In the genomic region with DNA sequence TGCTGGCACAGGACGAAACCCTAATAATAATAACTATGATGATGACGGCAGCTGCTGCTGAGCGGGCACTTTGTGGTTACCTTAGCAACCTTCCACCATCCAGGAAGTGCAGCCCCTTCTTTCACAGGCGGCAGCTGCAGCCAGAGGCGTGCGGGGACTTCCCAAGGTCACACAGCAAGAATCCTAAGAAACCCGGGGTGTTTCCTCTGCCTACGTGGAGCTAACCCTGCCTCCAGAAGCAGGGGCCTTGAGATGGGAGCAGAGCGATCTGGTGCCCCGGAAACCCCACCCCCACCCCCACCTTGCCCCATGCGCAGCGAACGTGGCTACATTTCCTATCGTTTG, we compare ENCODE assay signal across 1 cellular context.
A peak's percentile ranks its signal among the peaks of the same experiment; 100 is the strongest.
TF ChIP-seq lines count a peak whose summit lies in the region.

No MANE protein-coding gene starts in this region.

TF ChIP-seq in HepG2, 621 proteins besides CTCF, POLR2A, EP300 and RAD21 (continued from another document):
- TF ChIP-seq, protein P1, sequence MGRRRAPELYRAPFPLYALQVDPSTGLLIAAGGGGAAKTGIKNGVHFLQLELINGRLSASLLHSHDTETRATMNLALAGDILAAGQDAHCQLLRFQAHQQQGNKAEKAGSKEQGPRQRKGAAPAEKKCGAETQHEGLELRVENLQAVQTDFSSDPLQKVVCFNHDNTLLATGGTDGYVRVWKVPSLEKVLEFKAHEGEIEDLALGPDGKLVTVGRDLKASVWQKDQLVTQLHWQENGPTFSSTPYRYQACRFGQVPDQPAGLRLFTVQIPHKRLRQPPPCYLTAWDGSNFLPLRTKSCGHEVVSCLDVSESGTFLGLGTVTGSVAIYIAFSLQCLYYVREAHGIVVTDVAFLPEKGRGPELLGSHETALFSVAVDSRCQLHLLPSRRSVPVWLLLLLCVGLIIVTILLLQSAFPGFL (CRISPR knock-in tag; IDR thresholded peaks at IDR 0.05), result no peak
- TF ChIP-seq HNF4G (IDR thresholded peaks at IDR 0.05; ENCODE audit: borderline replicate concordance, low read depth, low read length), result no peak
- TF ChIP-seq HNF4G (CRISPR knock-in tag; IDR thresholded peaks at IDR 0.05; ENCODE audit: borderline replicate concordance, low read depth), result no peak
- TF ChIP-seq TCF12 (IDR thresholded peaks at IDR 0.05), result no peak
- TF ChIP-seq TCF12 (CRISPR knock-in tag; IDR thresholded peaks at IDR 0.05), result no peak
- TF ChIP-seq KLF6 (CRISPR knock-in tag; IDR thresholded peaks at IDR 0.05), result no peak
- TF ChIP-seq ZBTB7B (CRISPR knock-in tag; IDR thresholded peaks at IDR 0.05), result no peak
- TF ChIP-seq BRD4 (CRISPR knock-in tag; IDR thresholded peaks at IDR 0.05), result no peak
- TF ChIP-seq GABPA (IDR thresholded peaks at IDR 0.05; ENCODE audit: low read depth, low read length), result no peak
- peak; percentile 28; the same call in 1 of the 2 replicates for TF ChIP-seq GABPA (CRISPR knock-in tag; IDR thresholded peaks at IDR 0.05; ENCODE audit: low read depth)
- no peak for TF ChIP-seq AHR (CRISPR knock-in tag; IDR thresholded peaks at IDR 0.05)
- no peak for TF ChIP-seq MEF2D (CRISPR knock-in tag; IDR thresholded peaks at IDR 0.05)
- TF ChIP-seq, protein P2, sequence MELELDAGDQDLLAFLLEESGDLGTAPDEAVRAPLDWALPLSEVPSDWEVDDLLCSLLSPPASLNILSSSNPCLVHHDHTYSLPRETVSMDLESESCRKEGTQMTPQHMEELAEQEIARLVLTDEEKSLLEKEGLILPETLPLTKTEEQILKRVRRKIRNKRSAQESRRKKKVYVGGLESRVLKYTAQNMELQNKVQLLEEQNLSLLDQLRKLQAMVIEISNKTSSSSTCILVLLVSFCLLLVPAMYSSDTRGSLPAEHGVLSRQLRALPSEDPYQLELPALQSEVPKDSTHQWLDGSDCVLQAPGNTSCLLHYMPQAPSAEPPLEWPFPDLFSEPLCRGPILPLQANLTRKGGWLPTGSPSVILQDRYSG (CRISPR knock-in tag; IDR thresholded peaks at IDR 0.05), result no peak
- TF ChIP-seq ZMYM4 (CRISPR knock-in tag; IDR thresholded peaks at IDR 0.05), result no peak
- TF ChIP-seq ZNF768 (CRISPR knock-in tag; IDR thresholded peaks at IDR 0.05), result peak; percentile 71; the same call in 1 of the 2 replicates
- no peak for TF ChIP-seq ZFP36L2 (CRISPR knock-in tag; IDR thresholded peaks at IDR 0.05)
- no peak for TF ChIP-seq ZNF552 (CRISPR knock-in tag; IDR thresholded peaks at IDR 0.05; ENCODE audit: borderline replicate concordance)
- TF ChIP-seq JUND (CRISPR knock-in tag; IDR thresholded peaks at IDR 0.05), result no peak
- no peak for TF ChIP-seq PCBP1 (IDR thresholded peaks at IDR 0.05; ENCODE audit: borderline replicate concordance, low read depth, low read length)
- TF ChIP-seq, protein P3, sequence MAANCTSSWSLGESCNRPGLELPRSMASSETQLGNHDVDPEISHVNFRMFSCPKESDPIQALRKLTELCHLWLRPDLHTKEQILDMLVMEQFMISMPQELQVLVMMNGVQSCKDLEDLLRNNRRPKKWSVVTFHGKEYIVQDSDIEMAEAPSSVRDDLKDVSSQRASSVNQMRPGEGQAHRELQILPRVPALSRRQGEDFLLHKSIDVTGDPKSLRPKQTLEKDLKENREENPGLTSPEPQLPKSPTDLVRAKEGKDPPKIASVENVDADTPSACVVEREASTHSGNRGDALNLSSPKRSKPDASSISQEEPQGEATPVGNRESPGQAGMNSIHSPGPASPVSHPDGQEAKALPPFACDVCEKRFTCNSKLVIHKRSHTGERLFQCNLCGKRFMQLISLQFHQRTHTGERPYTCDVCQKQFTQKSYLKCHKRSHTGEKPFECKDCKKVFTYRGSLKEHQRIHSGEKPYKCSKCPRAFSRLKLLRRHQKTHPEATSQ (CRISPR knock-in tag; IDR thresholded peaks at IDR 0.05; ENCODE audit: borderline replicate concordance), result no peak
- TF ChIP-seq, protein P4, sequence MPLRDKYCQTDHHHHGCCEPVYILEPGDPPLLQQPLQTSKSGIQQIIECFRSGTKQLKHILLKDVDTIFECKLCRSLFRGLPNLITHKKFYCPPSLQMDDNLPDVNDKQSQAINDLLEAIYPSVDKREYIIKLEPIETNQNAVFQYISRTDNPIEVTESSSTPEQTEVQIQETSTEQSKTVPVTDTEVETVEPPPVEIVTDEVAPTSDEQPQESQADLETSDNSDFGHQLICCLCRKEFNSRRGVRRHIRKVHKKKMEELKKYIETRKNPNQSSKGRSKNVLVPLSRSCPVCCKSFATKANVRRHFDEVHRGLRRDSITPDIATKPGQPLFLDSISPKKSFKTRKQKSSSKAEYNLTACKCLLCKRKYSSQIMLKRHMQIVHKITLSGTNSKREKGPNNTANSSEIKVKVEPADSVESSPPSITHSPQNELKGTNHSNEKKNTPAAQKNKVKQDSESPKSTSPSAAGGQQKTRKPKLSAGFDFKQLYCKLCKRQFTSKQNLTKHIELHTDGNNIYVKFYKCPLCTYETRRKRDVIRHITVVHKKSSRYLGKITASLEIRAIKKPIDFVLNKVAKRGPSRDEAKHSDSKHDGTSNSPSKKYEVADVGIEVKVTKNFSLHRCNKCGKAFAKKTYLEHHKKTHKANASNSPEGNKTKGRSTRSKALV (CRISPR knock-in tag; IDR thresholded peaks at IDR 0.05), result no peak
- TF ChIP-seq ZNF20 (CRISPR knock-in tag; IDR thresholded peaks at IDR 0.05), result no peak
- no peak for TF ChIP-seq RBFOX2 (IDR thresholded peaks at IDR 0.05; ENCODE audit: low read depth, low read length)
- TF ChIP-seq GLI4 (CRISPR knock-in tag; IDR thresholded peaks at IDR 0.05; ENCODE audit: borderline replicate concordance), result no peak
- no peak for TF ChIP-seq ZNF501 (CRISPR knock-in tag; IDR thresholded peaks at IDR 0.05)
- no peak for TF ChIP-seq ZNF563 (CRISPR knock-in tag; IDR thresholded peaks at IDR 0.05)
- TF ChIP-seq, protein P5, sequence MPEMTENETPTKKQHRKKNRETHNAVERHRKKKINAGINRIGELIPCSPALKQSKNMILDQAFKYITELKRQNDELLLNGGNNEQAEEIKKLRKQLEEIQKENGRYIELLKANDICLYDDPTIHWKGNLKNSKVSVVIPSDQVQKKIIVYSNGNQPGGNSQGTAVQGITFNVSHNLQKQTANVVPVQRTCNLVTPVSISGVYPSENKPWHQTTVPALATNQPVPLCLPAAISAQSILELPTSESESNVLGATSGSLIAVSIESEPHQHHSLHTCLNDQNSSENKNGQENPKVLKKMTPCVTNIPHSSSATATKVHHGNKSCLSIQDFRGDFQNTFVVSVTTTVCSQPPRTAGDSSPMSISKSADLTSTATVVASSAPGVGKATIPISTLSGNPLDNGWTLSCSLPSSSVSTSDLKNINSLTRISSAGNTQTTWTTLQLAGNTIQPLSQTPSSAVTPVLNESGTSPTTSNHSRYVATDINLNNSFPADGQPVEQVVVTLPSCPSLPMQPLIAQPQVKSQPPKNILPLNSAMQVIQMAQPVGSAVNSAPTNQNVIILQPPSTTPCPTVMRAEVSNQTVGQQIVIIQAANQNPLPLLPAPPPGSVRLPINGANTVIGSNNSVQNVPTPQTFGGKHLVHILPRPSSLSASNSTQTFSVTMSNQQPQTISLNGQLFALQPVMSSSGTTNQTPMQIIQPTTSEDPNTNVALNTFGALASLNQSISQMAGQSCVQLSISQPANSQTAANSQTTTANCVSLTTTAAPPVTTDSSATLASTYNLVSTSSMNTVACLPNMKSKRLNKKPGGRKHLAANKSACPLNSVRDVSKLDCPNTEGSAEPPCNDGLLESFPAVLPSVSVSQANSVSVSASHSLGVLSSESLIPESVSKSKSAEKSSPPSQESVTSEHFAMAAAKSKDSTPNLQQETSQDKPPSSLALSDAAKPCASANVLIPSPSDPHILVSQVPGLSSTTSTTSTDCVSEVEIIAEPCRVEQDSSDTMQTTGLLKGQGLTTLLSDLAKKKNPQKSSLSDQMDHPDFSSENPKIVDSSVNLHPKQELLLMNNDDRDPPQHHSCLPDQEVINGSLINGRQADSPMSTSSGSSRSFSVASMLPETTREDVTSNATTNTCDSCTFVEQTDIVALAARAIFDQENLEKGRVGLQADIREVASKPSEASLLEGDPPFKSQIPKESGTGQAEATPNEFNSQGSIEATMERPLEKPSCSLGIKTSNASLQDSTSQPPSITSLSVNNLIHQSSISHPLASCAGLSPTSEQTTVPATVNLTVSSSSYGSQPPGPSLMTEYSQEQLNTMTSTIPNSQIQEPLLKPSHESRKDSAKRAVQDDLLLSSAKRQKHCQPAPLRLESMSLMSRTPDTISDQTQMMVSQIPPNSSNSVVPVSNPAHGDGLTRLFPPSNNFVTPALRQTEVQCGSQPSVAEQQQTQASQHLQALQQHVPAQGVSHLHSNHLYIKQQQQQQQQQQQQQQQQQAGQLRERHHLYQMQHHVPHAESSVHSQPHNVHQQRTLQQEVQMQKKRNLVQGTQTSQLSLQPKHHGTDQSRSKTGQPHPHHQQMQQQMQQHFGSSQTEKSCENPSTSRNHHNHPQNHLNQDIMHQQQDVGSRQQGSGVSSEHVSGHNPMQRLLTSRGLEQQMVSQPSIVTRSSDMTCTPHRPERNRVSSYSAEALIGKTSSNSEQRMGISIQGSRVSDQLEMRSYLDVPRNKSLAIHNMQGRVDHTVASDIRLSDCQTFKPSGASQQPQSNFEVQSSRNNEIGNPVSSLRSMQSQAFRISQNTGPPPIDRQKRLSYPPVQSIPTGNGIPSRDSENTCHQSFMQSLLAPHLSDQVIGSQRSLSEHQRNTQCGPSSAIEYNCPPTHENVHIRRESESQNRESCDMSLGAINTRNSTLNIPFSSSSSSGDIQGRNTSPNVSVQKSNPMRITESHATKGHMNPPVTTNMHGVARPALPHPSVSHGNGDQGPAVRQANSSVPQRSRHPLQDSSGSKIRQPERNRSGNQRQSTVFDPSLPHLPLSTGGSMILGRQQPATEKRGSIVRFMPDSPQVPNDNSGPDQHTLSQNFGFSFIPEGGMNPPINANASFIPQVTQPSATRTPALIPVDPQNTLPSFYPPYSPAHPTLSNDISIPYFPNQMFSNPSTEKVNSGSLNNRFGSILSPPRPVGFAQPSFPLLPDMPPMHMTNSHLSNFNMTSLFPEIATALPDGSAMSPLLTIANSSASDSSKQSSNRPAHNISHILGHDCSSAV (CRISPR knock-in tag; IDR thresholded peaks at IDR 0.05; ENCODE audit: borderline replicate concordance), result no peak
- TF ChIP-seq PLRG1 (conservative IDR thresholded peaks at IDR 0.05), result no peak
- no peak for TF ChIP-seq MTF2 (CRISPR knock-in tag; IDR thresholded peaks at IDR 0.05; ENCODE audit: borderline replicate concordance)
- TF ChIP-seq, protein P6, sequence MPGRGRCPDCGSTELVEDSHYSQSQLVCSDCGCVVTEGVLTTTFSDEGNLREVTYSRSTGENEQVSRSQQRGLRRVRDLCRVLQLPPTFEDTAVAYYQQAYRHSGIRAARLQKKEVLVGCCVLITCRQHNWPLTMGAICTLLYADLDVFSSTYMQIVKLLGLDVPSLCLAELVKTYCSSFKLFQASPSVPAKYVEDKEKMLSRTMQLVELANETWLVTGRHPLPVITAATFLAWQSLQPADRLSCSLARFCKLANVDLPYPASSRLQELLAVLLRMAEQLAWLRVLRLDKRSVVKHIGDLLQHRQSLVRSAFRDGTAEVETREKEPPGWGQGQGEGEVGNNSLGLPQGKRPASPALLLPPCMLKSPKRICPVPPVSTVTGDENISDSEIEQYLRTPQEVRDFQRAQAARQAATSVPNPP (CRISPR knock-in tag; IDR thresholded peaks at IDR 0.05), result no peak
- no peak for TF ChIP-seq ZBTB8A (CRISPR knock-in tag; IDR thresholded peaks at IDR 0.05; ENCODE audit: borderline replicate concordance, low read depth)
- TF ChIP-seq SOX6 (IDR thresholded peaks at IDR 0.05), result no peak
- no peak for TF ChIP-seq SOX6 (CRISPR knock-in tag; IDR thresholded peaks at IDR 0.05)
- TF ChIP-seq, protein P7, sequence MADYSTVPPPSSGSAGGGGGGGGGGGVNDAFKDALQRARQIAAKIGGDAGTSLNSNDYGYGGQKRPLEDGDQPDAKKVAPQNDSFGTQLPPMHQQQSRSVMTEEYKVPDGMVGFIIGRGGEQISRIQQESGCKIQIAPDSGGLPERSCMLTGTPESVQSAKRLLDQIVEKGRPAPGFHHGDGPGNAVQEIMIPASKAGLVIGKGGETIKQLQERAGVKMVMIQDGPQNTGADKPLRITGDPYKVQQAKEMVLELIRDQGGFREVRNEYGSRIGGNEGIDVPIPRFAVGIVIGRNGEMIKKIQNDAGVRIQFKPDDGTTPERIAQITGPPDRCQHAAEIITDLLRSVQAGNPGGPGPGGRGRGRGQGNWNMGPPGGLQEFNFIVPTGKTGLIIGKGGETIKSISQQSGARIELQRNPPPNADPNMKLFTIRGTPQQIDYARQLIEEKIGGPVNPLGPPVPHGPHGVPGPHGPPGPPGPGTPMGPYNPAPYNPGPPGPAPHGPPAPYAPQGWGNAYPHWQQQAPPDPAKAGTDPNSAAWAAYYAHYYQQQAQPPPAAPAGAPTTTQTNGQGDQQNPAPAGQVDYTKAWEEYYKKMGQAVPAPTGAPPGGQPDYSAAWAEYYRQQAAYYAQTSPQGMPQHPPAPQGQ (CRISPR knock-in tag; IDR thresholded peaks at IDR 0.05; ENCODE audit: borderline replicate concordance), result no peak
- no peak for TF ChIP-seq ZNF292 (CRISPR knock-in tag; IDR thresholded peaks at IDR 0.05; ENCODE audit: borderline replicate concordance, low read depth)
- TF ChIP-seq FOXJ3 (CRISPR knock-in tag; IDR thresholded peaks at IDR 0.05; ENCODE audit: borderline replicate concordance), result no peak
- TF ChIP-seq TEAD2 (CRISPR knock-in tag; IDR thresholded peaks at IDR 0.05), result 0 out of 2 replicates have a peak, but pooled peaks have one; percentile 12
- TF ChIP-seq NFRKB (IDR thresholded peaks at IDR 0.05), result no peak
